In the genomic region with DNA sequence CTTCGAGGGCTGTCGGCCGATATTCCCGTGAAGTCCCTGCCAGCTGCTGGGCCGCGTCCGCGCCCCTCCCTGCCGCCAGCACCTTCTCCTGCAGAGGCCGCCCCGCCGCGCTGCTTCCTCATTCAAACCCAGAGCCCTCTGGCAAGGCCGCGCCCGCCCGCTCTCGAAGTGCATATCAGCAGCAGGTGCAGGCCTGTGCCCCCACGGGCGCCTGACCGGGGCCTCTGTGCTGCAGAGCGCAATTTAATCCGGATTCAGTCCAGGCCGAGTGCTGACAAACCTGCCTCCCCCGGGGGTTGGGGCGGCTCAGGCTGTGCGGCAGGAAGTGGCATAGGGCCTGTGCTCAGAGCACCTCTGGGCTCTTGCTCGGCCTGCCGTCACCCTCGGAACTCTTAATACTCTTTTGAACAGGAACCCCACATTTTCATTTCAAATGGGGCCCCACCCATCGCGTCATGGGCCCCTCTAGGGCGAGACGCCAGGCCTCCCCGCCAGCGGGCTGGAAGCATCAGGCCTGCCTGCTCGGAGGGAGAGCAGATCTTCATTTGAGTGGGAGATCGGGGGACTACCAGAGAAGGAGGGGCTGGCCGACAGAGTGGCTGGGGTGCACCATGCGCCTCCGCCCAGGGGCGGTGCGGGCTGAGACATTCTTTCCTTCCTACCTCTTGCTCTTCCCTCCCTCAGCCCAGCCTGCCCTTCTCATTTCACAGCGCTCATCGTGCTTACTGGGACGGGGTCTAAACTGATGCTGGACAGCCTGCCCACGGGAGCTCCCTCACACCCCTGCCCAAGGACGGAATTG, we compare ENCODE assay signal across 8 cellular contexts.
DNase-seq lines count a peak whose midpoint lies in the region; ATAC-seq and TF ChIP-seq lines count a peak whose summit lies in the region.

No MANE protein-coding gene starts in this region.

- no peak overlapping the region for H3K4me2 ChIP-seq in hepatocyte

- H3K4me1 ChIP-seq in esophagus squamous epithelium (peaks cover 0 to 16% (median 0%) of the 10 kb centered on the region in 3 donors), hepatocyte (ENCODE audit: insufficient read depth) (no peaks in the 10 kb centered on the region)

- ATAC-seq in GM18858 (IDR thresholded peaks at IDR 0.05; ENCODE audit: unreplicated experiment) (peak; percentile 80), HG03039 (IDR thresholded peaks at IDR 0.05; ENCODE audit: unreplicated experiment) (peak; percentile 77), HG02588 (IDR thresholded peaks at IDR 0.05; ENCODE audit: unreplicated experiment) (no peak)

- WGBS in esophagus squamous epithelium, 2 donors = 25 to 51% methylated on average over 10 to 22 of the region's 48 CpGs
- 95% methylated on average over 42 of the region's 48 CpGs for WGBS in hepatocyte (ENCODE audit: low lambda C conversion rate, missing lambda C conversion rate)

- H4K20me1 ChIP-seq in hepatocyte (ENCODE audit: insufficient read depth, poor library complexity, severe bottlenecking) = no peaks in the 10 kb centered on the region

- H3K4me3 ChIP-seq in esophagus squamous epithelium = peak overlapping the region; percentile 7 to 41 (median 32)
- H3K4me3 ChIP-seq in hepatocyte = no peak overlapping the region

- no peak for TF ChIP-seq POLR2A in esophagus squamous epithelium (IDR thresholded peaks at IDR 0.05)

- no peaks in the 10 kb centered on the region for H3K79me2 ChIP-seq in hepatocyte

- H3K36me3 ChIP-seq in esophagus squamous epithelium (no peaks in the 10 kb centered on the region), hepatocyte (replicated peaks; ENCODE audit: insufficient read depth, low read depth) (no peaks in the 10 kb centered on the region)

- TF ChIP-seq CTCF in esophagus squamous epithelium (IDR thresholded peaks at IDR 0.05) = peak in 1 of 6 experiments; percentile 0
- no peak for TF ChIP-seq CTCF in hepatocyte (IDR thresholded peaks at IDR 0.05; ENCODE audit: poor library complexity)

- H3K27ac ChIP-seq in esophagus squamous epithelium (peak overlapping the region; percentile 14 to 72 (median 66)), hepatocyte (no peak overlapping the region)

- H3K27me3 ChIP-seq in esophagus squamous epithelium = no peaks in the 10 kb centered on the region
- H3K27me3 ChIP-seq in hepatocyte = no peaks in the 10 kb centered on the region

- no peak overlapping the region for H2AFZ ChIP-seq in hepatocyte

- peak; percentile 17 to 28 for DNase-seq in activated CD4-positive, alpha-beta T cell treated with anti-CD3 and anti-CD28 coated beads, Interleukin-2, amount 50 U/mL, for 24 hours (ENCODE audit: low read depth in 1 of 2, low spot score in 1 of 2)
- DNase-seq in esophagus squamous epithelium (lab: John Stamatoyannopoulos, UW) (peak; percentile 16), superior temporal gyrus (ENCODE audit: extremely low spot score) (no peak), hepatocyte (ENCODE audit: low spot score) (no peak)
- peak; percentile 14 to 33 (median 28) for DNase-seq in stimulated activated CD4-positive, alpha-beta T cell treated with anti-CD3 and anti-CD28 coated beads, TNF-alpha, amount 100 ng/mL, for 4 hours (ENCODE audit: low read depth in 3 of 3)

- H3K9me2 ChIP-seq in hepatocyte (replicated peaks; ENCODE audit: insufficient read depth) = no peaks in the 10 kb centered on the region

- intact Hi-C loops in esophagus squamous epithelium (cut with DNase I) = loop anchor here (10.0 kb wide), 1 partner anchor 231 kb away; no protein-coding TSS in a partner anchor

- H3K9me3 ChIP-seq in esophagus squamous epithelium (no peaks in the 10 kb centered on the region), hepatocyte (ENCODE audit: low read depth) (no peaks in the 10 kb centered on the region)

Comparison
In these comparisons a context has a peak if more than half of its experiments do, and no peak if none do; other contexts are left out.
1. DNase-seq: peak in activated CD4-positive, alpha-beta T cell treated with anti-CD3 and anti-CD28 coated beads, Interleukin-2, amount 50 U/mL, for 24 hours (2 of 2), esophagus squamous epithelium (single experiment) and stimulated activated CD4-positive, alpha-beta T cell treated with anti-CD3 and anti-CD28 coated beads, TNF-alpha, amount 100 ng/mL, for 4 hours (3 of 3); none in superior temporal gyrus (single experiment) and hepatocyte (single experiment).